In genomic region chr6:110876170-110876773, GRCh38 we compare ENCODE assay signal across 8 cellular contexts. TPM values are rescaled to one million over a fixed set of nuclear protein-coding genes. Genes with fewer than 3 reads are reported as not detected.
DNase-seq lines count a peak whose midpoint lies in the region; ATAC-seq, FAIRE-seq and TF ChIP-seq lines count a peak whose summit lies in the region.

No MANE protein-coding gene starts in this region.

- H3K4me3 ChIP-seq in A549 = peak overlapping the region; percentile 86

- CTCF ChIA-PET in A549 (lab: Yijun Ruan, JAX) = interaction anchor here (0.5 to 1.9 kb wide), 6 partner anchors 11 to 194 kb away, joined by 3 to 5 read pairs (median 4); no protein-coding TSS in a partner anchor

- FAIRE-seq in A549 (lab: Jason Lieb, UNC) = no peak

- no peak for TF ChIP-seq RAD21 in A549 (conservative IDR thresholded peaks at IDR 0.05 in 1 of 2, IDR thresholded peaks at IDR 0.05 in 1 of 2)

- no peak for TF ChIP-seq EP300 in A549 (IDR thresholded peaks at IDR 0.05)

- H3K4me1 ChIP-seq in A549 = peaks cover 45% of the 10 kb centered on the region

- DNase-seq in A549 (ENCODE audit: low read depth in 1 of 2, low spot score in 1 of 2) = peak; percentile 54 to 85
- peak; percentile 63 for DNase-seq in NCI-H446 treated with DMSO at 0.1 percent for 48 hours (lab: John Stamatoyannopoulos, UW)
- peak; percentile 52 to 54 for DNase-seq in activated CD4-positive, alpha-beta T cell treated with anti-CD3 and anti-CD28 coated beads for 4 hours
- DNase-seq in kidney tubule cell (ENCODE audit: low spot score) = peak; percentile 90
- DNase-seq in stimulated activated CD4-positive, alpha-beta T cell treated with anti-CD3 and anti-CD28 coated beads, Interleukin-15, amount 100 ng/mL, for 48 hours (ENCODE audit: low read depth in 2 of 2) = peak; percentile 47 to 59

- peak; percentile 78 for TF ChIP-seq POLR2A in A549 (IDR thresholded peaks at IDR 0.05; ENCODE audit: low read length)
- TF ChIP-seq POLR2A in GM18526 (IDR thresholded peaks at IDR 0.05; ENCODE audit: extremely low read depth, insufficient read length) = peak; percentile 72

- peak; percentile 81 to 86 for ATAC-seq in A549
- ATAC-seq in HG03108 (IDR thresholded peaks at IDR 0.05; ENCODE audit: unreplicated experiment) = peak; percentile 38

- H3K4me2 ChIP-seq in A549 = peak overlapping the region; percentile 82

- no peak for TF ChIP-seq CTCF in A549 (IDR thresholded peaks at IDR 0.05)

- 1% methylated on average over 17 of the region's 29 CpGs for WGBS in A549 (ENCODE audit: missing lambda C conversion rate)

- peak overlapping the region; percentile 94 to 99 for H3K27ac ChIP-seq in A549
- peak overlapping the region; percentile 73 for H3K27ac ChIP-seq in cingulate gyrus (ENCODE audit: low read depth, low read length)

- H3K9me3 ChIP-seq in A549 = no peaks in the 10 kb centered on the region

- POLR2A ChIA-PET in A549 (lab: Yijun Ruan, JAX) = interaction anchor here (0.6 to 6.8 kb wide), 10 partner anchors 10 to 194 kb away, joined by 3 to 162 read pairs (median 5); partner anchors contain the start of genes CDK19 and GTF3C6

TF ChIP-seq in A549, 52 proteins besides CTCF, POLR2A, EP300 and RAD21:
- TF ChIP-seq MAX (IDR thresholded peaks at IDR 0.05) = 0 out of 2 replicates have a peak, but pooled peaks have one; percentile 73
- peak in 1 of 2 experiments; percentile 37; a peak in 1 of 5 replicates for TF ChIP-seq JUN (IDR thresholded peaks at IDR 0.05)
- TF ChIP-seq NFE2L2 (conservative IDR thresholded peaks at IDR 0.05; ENCODE audit: low read length) = no peak
- TF ChIP-seq PHF8 (IDR thresholded peaks at IDR 0.05; ENCODE audit: borderline replicate concordance, low read depth) = peak; percentile 75; the same call in 1 of the 2 replicates

RNA-seq across cellular contexts. Expression of gene AMD1, which starts 1.7 kb away (rescaled TPM):
- polyA plus RNA-seq in A549 (2011; rRNA removed) (106 and 147 TPM in 2 replicates), A549 (2017; fragmentation: RNase III; extraction: RNeasy Plus Mini Kit Qiagen cat#74134 plus additional on column Dnase treatment) (82.3 to 89.2 TPM (median 83.6 TPM) in 3 replicates)
- polyA plus RNA-seq in A549 (2012; cell fraction: cytosol; rRNA removed) = 21.5 and 23.1 TPM in 2 replicates
- polyA plus RNA-seq in A549 (2012; cell fraction: nucleus; rRNA removed) = 5.9 and 10.0 TPM in 2 replicates
- 42.2 and 46.0 TPM in 2 replicates for polyA minus RNA-seq in A549 (2011; rRNA and poly(A)+ RNA removed)

Comparison
In these comparisons a context has a peak if more than half of its experiments do, and no peak if none do; other contexts are left out.
1. Peak in every context shown above with its lines: DNase-seq, ATAC-seq, H3K4me3 ChIP-seq and H3K27ac ChIP-seq.